In the genomic region with DNA sequence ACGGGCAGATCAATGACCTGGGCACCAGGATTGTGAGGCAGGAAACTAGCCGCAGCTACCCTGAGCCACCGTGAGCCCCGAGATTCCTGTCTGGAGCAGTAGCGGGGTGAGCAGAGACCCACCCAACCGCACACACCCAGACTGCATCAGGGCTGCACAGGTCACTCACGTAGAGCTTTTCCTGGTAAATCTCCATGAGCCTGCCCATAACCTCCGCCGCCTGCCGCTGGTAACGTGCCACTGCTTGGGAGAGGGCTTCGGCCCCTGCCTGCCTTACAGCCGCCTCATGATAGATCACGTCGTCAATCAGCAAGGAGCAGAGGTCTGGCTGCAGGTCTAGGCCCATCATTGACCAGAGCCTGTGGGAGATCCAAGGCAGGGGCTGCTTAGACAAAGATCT, we compare ENCODE assay signal across 18 cellular contexts. TPM values are rescaled to one million over a fixed set of nuclear protein-coding genes. Genes with fewer than 3 reads are reported as not detected.
DNase-seq lines count a peak whose midpoint lies in the region; ATAC-seq and TF ChIP-seq lines count a peak whose summit lies in the region.
"Had no signal": no experiment of that assay in that cellular context is flagged by ENCODE, and none has a peak within 500 bp of the region (broad histone marks: within the 10 kb centered on the region; RNA-seq: fewer than 3 reads in every experiment).

No MANE protein-coding gene starts in this region.

- H2AFZ ChIP-seq in osteoblast (ENCODE audit: low read length): no peak overlapping the region

- H3K4me3 Mint-ChIP-seq in activated CD8-positive, alpha-beta memory T cell treated with anti-CD3 and anti-CD28 coated beads, Interleukin-2, amount 10 ng/mL, durations not matched to agents 7 days and 5 days: no peak overlapping the region
- no peak overlapping the region for H3K4me3 Mint-ChIP-seq in endodermal cell
- H3K4me3 Mint-ChIP-seq: B cell; CD4-positive, alpha-beta T cell; CD8-positive, alpha-beta T cell had no signal

- no peaks in the 10 kb centered on the region for H3K9me3 ChIP-seq in endodermal cell (ENCODE audit: control insufficient read depth, low read length)
- no peaks in the 10 kb centered on the region for H3K9me3 ChIP-seq in osteoblast (ENCODE audit: low read depth, low read length)
- H3K9me3 ChIP-seq: A549; BLaER1 treated with 17β-estradiol and CSF1 and Interleukin-3, amounts not matched to agents 10 nM and 100 nM; Caco-2 had no signal

- H3K4me3 ChIP-seq in endodermal cell (ENCODE audit: low read length): no peak overlapping the region
- H3K4me3 ChIP-seq in osteoblast (ENCODE audit: insufficient read depth, low read length): no peak overlapping the region
- H3K4me3 ChIP-seq: A549; BLaER1 treated with 17β-estradiol and CSF1 and Interleukin-3, amounts not matched to agents 10 nM and 100 nM had no signal

- H3K36me3 Mint-ChIP-seq in activated CD8-positive, alpha-beta memory T cell treated with anti-CD3 and anti-CD28 coated beads, Interleukin-2, amount 10 ng/mL, durations not matched to agents 7 days and 5 days: peaks cover 48% of the 10 kb centered on the region
- H3K36me3 Mint-ChIP-seq in endodermal cell (ENCODE audit: low read depth): peaks cover 81% of the 10 kb centered on the region

- peaks cover 22% of the 10 kb centered on the region for H3K4me1 Mint-ChIP-seq in activated CD8-positive, alpha-beta memory T cell treated with anti-CD3 and anti-CD28 coated beads, Interleukin-2, amount 10 ng/mL, durations not matched to agents 7 days and 5 days
- H3K4me1 Mint-ChIP-seq in endodermal cell: no peaks in the 10 kb centered on the region
- H3K4me1 Mint-ChIP-seq: B cell had no signal

- no peak for DNase-seq in activated CD8-positive, alpha-beta memory T cell treated with anti-CD3 and anti-CD28 coated beads, Interleukin-2, amount 10 ng/mL, durations not matched to agents 7 days and 5 days
- DNase-seq in activated CD8-positive, alpha-beta memory T cell treated with anti-CD3 and anti-CD28 coated beads for 24 hours: no peak
- DNase-seq in endodermal cell (peak; percentile 44), osteoblast (ENCODE audit: insufficient read length, low spot score, missing footprints) (peak; percentile 42), NCI-H146 treated with DMSO at 0.1 percent for 48 hours (lab: John Stamatoyannopoulos, UW; ENCODE audit: unreplicated experiment) (no peak), T1000 (lab: John Stamatoyannopoulos, UW) (no peak)
- DNase-seq: AML-193; Caco-2; Calu3; CD4-positive, alpha-beta T cell; CD8-positive, alpha-beta T cell; DMS79 treated with DMSO at 0.1 percent for 48 hours; GF-D8 had no signal

- no peak overlapping the region for H3K4me2 ChIP-seq in osteoblast (ENCODE audit: insufficient read depth, low read length)
- H3K4me2 ChIP-seq: A549; BLaER1 treated with 17β-estradiol and CSF1 and Interleukin-3, amounts not matched to agents 10 nM and 100 nM had no signal

- H3K4me1 ChIP-seq in endodermal cell (ENCODE audit: control insufficient read depth, insufficient read depth, low read length) (no peaks in the 10 kb centered on the region), osteoblast (ENCODE audit: insufficient read depth, low read length) (no peaks in the 10 kb centered on the region)
- H3K4me1 ChIP-seq: A549; BLaER1 treated with 17β-estradiol and CSF1 and Interleukin-3, amounts not matched to agents 10 nM and 100 nM; Caco-2 had no signal

- H4K20me1 ChIP-seq in osteoblast (ENCODE audit: insufficient read depth, low read length): peaks cover 8% of the 10 kb centered on the region

- H3K36me3 ChIP-seq in endodermal cell (ENCODE audit: control insufficient read depth, insufficient read depth, low read length) (peaks cover 86% of the 10 kb centered on the region), osteoblast (ENCODE audit: insufficient read depth, low read length) (peaks cover 86% of the 10 kb centered on the region)

- H3K27me3 ChIP-seq in endodermal cell (ENCODE audit: control insufficient read depth, insufficient read depth, low read length, poor library complexity, severe bottlenecking) (no peaks in the 10 kb centered on the region), osteoblast (ENCODE audit: insufficient read depth, low read length) (no peaks in the 10 kb centered on the region)
- H3K27me3 ChIP-seq: BLaER1 treated with 17β-estradiol and CSF1 and Interleukin-3, amounts not matched to agents 10 nM and 100 nM had no signal

- TF ChIP-seq CTCF in endodermal cell (conservative IDR thresholded peaks at IDR 0.05) (no peak), osteoblast (IDR thresholded peaks at IDR 0.05; ENCODE audit: extremely low read depth, low read depth, low read length) (no peak)

- H3K27ac ChIP-seq in endodermal cell (ENCODE audit: low read depth, low read length) (no peak overlapping the region), osteoblast (ENCODE audit: low read depth, low read length) (no peak overlapping the region)
- H3K27ac ChIP-seq: 22Rv1; A549; BLaER1 treated with 17β-estradiol and CSF1 and Interleukin-3, amounts not matched to agents 10 nM and 100 nM; C4-2B had no signal

- WGBS in endodermal cell (ENCODE audit: insufficient coverage in 1 of 2, insufficient read length in 1 of 2), 2 experiments: 95 to 98% methylated on average over 14 to 15 of the region's 15 CpGs

- peak overlapping the region; percentile 15 for H3K27ac Mint-ChIP-seq in activated CD8-positive, alpha-beta memory T cell treated with anti-CD3 and anti-CD28 coated beads, Interleukin-2, amount 10 ng/mL, durations not matched to agents 7 days and 5 days
- H3K27ac Mint-ChIP-seq in endodermal cell: no peak overlapping the region
- H3K27ac Mint-ChIP-seq: B cell; CD4-positive, alpha-beta T cell; CD8-positive, alpha-beta T cell had no signal

- H3K27me3 Mint-ChIP-seq in activated CD8-positive, alpha-beta memory T cell treated with anti-CD3 and anti-CD28 coated beads, Interleukin-2, amount 10 ng/mL, durations not matched to agents 7 days and 5 days: no peaks in the 10 kb centered on the region
- H3K27me3 Mint-ChIP-seq in endodermal cell (ENCODE audit: insufficient read depth): no peaks in the 10 kb centered on the region
- H3K27me3 Mint-ChIP-seq: B cell; CD4-positive, alpha-beta T cell had no signal

- no peaks in the 10 kb centered on the region for H3K9me3 Mint-ChIP-seq in activated CD8-positive, alpha-beta memory T cell treated with anti-CD3 and anti-CD28 coated beads, Interleukin-2, amount 10 ng/mL, durations not matched to agents 7 days and 5 days (ENCODE audit: low read depth)
- no peaks in the 10 kb centered on the region for H3K9me3 Mint-ChIP-seq in endodermal cell
- H3K9me3 Mint-ChIP-seq: CD4-positive, alpha-beta T cell; CD8-positive, alpha-beta T cell had no signal

- no peaks in the 10 kb centered on the region for H3K79me2 ChIP-seq in osteoblast (ENCODE audit: insufficient read depth, low read length)

- ATAC-seq in activated CD8-positive, alpha-beta memory T cell treated with anti-CD3 and anti-CD28 coated beads, Interleukin-2, amount 10 ng/mL, durations not matched to agents 7 days and 5 days: no peak
- ATAC-seq: A549; CD8-positive, alpha-beta T cell had no signal

- CTCF ChIA-PET in activated CD8-positive, alpha-beta memory T cell treated with anti-CD3 and anti-CD28 coated beads, Interleukin-2, amount 10 ng/mL, durations not matched to agents 7 days and 5 days (lab: Charles Lee): interaction anchor here (1.4 kb wide), 1 partner anchor 46 kb away, joined by 3 read pairs; a partner anchor contains a TSS

- H3K9ac ChIP-seq in endodermal cell (ENCODE audit: extremely low read depth, low read length, poor library complexity, severe bottlenecking): no peak overlapping the region

RNA-seq across cellular contexts. Expression of a gene that starts 38.5 kb away (rescaled TPM):
- 10 to 100 TPM; 63.7 to 81.3 TPM for total RNA-seq in activated CD8-positive, alpha-beta memory T cell treated with anti-CD3 and anti-CD28 coated beads, Interleukin-2, amount 10 ng/mL, durations not matched to agents 7 days and 5 days
- 10 to 100 TPM; 32.4 to 36.6 TPM for total RNA-seq in endodermal cell
- polyA plus RNA-seq in endodermal cell (2013, experiment 1 of 2): 25.7 TPM
- polyA plus RNA-seq in endodermal cell (2013, experiment 2 of 2): 28.0 TPM
- 25.0 and 27.4 TPM in 2 replicates for total RNA-seq in osteoblast

RNA-seq across cellular contexts. Expression of a gene that starts 39.4 kb away (rescaled TPM):
- 100 to 1,000 TPM; 126 to 151 TPM for total RNA-seq in activated CD8-positive, alpha-beta memory T cell treated with anti-CD3 and anti-CD28 coated beads, Interleukin-2, amount 10 ng/mL, durations not matched to agents 7 days and 5 days
- total RNA-seq in endodermal cell (100 to 1,000 TPM; 133 to 143 TPM), osteoblast (103 and 143 TPM in 2 replicates)
- 51.2 TPM for polyA plus RNA-seq in endodermal cell (2013, experiment 1 of 2)
- polyA plus RNA-seq in endodermal cell (2013, experiment 2 of 2): 52.7 TPM

RNA-seq across cellular contexts. Expression of a gene that starts 45.8 kb away (rescaled TPM):
- 1,000 to 10,000 TPM; 1,755 to 2,356 TPM for total RNA-seq in activated CD8-positive, alpha-beta memory T cell treated with anti-CD3 and anti-CD28 coated beads, Interleukin-2, amount 10 ng/mL, durations not matched to agents 7 days and 5 days
- 1,000 to 10,000 TPM; 2,153 to 2,485 TPM for total RNA-seq in endodermal cell
- 3,202 TPM for polyA plus RNA-seq in endodermal cell (2013, experiment 1 of 2)
- polyA plus RNA-seq in endodermal cell (2013, experiment 2 of 2): 2,907 TPM
- total RNA-seq in osteoblast: 2,042 and 2,075 TPM in 2 replicates

Comparison
In these comparisons a context has a peak if more than half of its experiments do, and no peak if none do; other contexts are left out.
1. DNase-seq: peak in endodermal cell (single experiment) and osteoblast (single experiment); none in activated CD8-positive, alpha-beta memory T cell treated with anti-CD3 and anti-CD28 coated beads, Interleukin-2, amount 10 ng/mL, durations not matched to agents 7 days and 5 days (single experiment), activated CD8-positive, alpha-beta memory T cell treated with anti-CD3 and anti-CD28 coated beads for 24 hours (single experiment), NCI-H146 treated with DMSO at 0.1 percent for 48 hours (single experiment) and T1000 (single experiment).